22 cellular contexts compared by ENCODE assay signal in genomic region chr20:62742550-62742949, GRCh38. TPM values are rescaled to one million over a fixed set of nuclear protein-coding genes. Genes with fewer than 3 reads are reported as not detected.
DNase-seq lines count a peak whose midpoint lies in the region; ATAC-seq, FAIRE-seq and TF ChIP-seq lines count a peak whose summit lies in the region.
"Had no signal": no experiment of that assay in that cellular context is flagged by ENCODE, and none has a peak within 500 bp of the region (broad histone marks: within the 10 kb centered on the region; RNA-seq: fewer than 3 reads in every experiment).

No MANE protein-coding gene starts in this region.

- CTCF ChIA-PET in HCT116 (lab: Charles Lee) = no interaction called here

- H3K79me2 ChIP-seq in HCT116 (ENCODE audit: insufficient read depth, low read length) = peaks cover 85% of the 10 kb centered on the region

- POLR2A ChIA-PET in HCT116 (lab: Charles Lee) = no interaction called here

- H2AFZ ChIP-seq in HCT116 (ENCODE audit: low read depth, low read length, poor library complexity, severe bottlenecking) = no peak overlapping the region

- peak overlapping the region; percentile 100 for H3K27ac ChIP-seq in HCT116 (ENCODE audit: low read depth, low read length)
- no peak overlapping the region for H3K27ac ChIP-seq in kidney (ENCODE audit: low read depth in 2 of 2, low read length in 2 of 2)
- H3K27ac ChIP-seq: A549 had no signal

- intact Hi-C loops in cardiac septum (cut with DNase I) (no loop called here), left ventricle myocardium superior (cut with micrococcal nuclease) (no loop called here), HCT116 (cut with micrococcal nuclease) (no loop called here), kidney (cut with DNase I) (no loop called here)

- H3K9ac ChIP-seq in HCT116 (ENCODE audit: low read length) = peak overlapping the region; percentile 20; the same call in 1 of the 2 replicates
- no peak overlapping the region for H3K9ac ChIP-seq in kidney (ENCODE audit: low read length in 2 of 2)

- FAIRE-seq in kidney (lab: Jason Lieb, UNC) = no peak
- FAIRE-seq: A549, D721Med, GM18507 had no signal

- ATAC-seq in left ventricle myocardium superior (no peak), HCT116 (no peak), HG03045 (IDR thresholded peaks at IDR 0.05; ENCODE audit: unreplicated experiment) (no peak)
- ATAC-seq: A549, SK-N-SH treated with all-trans-retinoic acid at 6 μM for 48 hours had no signal

- TF ChIP-seq RAD21 in HCT116 (IDR thresholded peaks at IDR 0.05; ENCODE audit: low read depth) = no peak

- H3K4me3 ChIP-seq in HCT116 (replicated peaks in 1 of 2; ENCODE audit: low read depth in 1 of 2, low read length in 2 of 2) (no peak overlapping the region), kidney (ENCODE audit: low read length in 2 of 2) (no peak overlapping the region)
- H3K4me3 ChIP-seq: A549 had no signal

- H3K9me3 ChIP-seq in HCT116 (ENCODE audit: control insufficient read depth in 1 of 2, insufficient read depth in 1 of 2, low read depth in 1 of 2, low read length in 2 of 2) (no peaks in the 10 kb centered on the region), kidney (ENCODE audit: control insufficient read depth in 1 of 2, low read length in 2 of 2) (no peaks in the 10 kb centered on the region)
- H3K9me3 ChIP-seq: A549, BE2C had no signal

- TF ChIP-seq CTCF in HCT116 (IDR thresholded peaks at IDR 0.05 in 2 of 3, conservative IDR thresholded peaks at IDR 0.05 in 1 of 3; ENCODE audit: borderline replicate concordance in 1 of 3, insufficient read depth in 1 of 3, low read depth in 2 of 3, low read length in 2 of 3) (no peak), kidney (IDR thresholded peaks at IDR 0.05; ENCODE audit: borderline replicate concordance, extremely low read depth, insufficient read depth) (no peak)

- H3K4me1 ChIP-seq in HCT116 (ENCODE audit: control insufficient read depth in 1 of 2, insufficient read depth in 2 of 2, low read length in 2 of 2) (peaks cover 45 to 79% of the 10 kb centered on the region in 2 experiments), kidney (ENCODE audit: control insufficient read depth in 1 of 2, insufficient read depth in 1 of 2, low read depth in 1 of 2, low read length in 2 of 2) (no peaks in the 10 kb centered on the region)
- H3K4me1 ChIP-seq: BE2C had no signal

- peaks cover 7 to 63% of the 10 kb centered on the region in 2 experiments; a peak in 2 of 4 replicates for H3K36me3 ChIP-seq in HCT116 (ENCODE audit: control insufficient read depth in 1 of 2, insufficient read depth in 2 of 2, low read length in 2 of 2)
- H3K36me3 ChIP-seq in kidney (ENCODE audit: control insufficient read depth in 1 of 2, insufficient read depth in 2 of 2, low read length in 2 of 2) = no peaks in the 10 kb centered on the region
- H3K36me3 ChIP-seq: BE2C had no signal

- H3K4me2 ChIP-seq in HCT116 (ENCODE audit: low read length) = peak overlapping the region; percentile 77
- H3K4me2 ChIP-seq: A549 had no signal

- H4K20me1 ChIP-seq in HCT116 (ENCODE audit: insufficient read depth) = no peaks in the 10 kb centered on the region

- RAD21 ChIA-PET in HCT116 (lab: Charles Lee; ENCODE audit: low non-redundant PET in 1 of 2, low total read pairs in 2 of 2, uncharacterized antibody in 2 of 2, unreplicated experiment in 2 of 2) = no interaction called here

- no peaks in the 10 kb centered on the region for H3K27me3 ChIP-seq in HCT116 (ENCODE audit: insufficient read depth, low read length)
- H3K27me3 ChIP-seq: BE2C had no signal

- no TSS peak for BruUV-seq in HCT116 (replicated peaks; lab: Mats Ljungman, UMichigan)

- H3K9me2 ChIP-seq in HCT116 (ENCODE audit: insufficient read depth) = no peaks in the 10 kb centered on the region

- no peak for TF ChIP-seq POLR2A in HCT116 (IDR thresholded peaks at IDR 0.05; ENCODE audit: borderline replicate concordance, extremely low read depth, insufficient read depth, insufficient read length)

- DNase-seq in cardiac septum (ENCODE audit: low spot score) (peak; percentile 14), left ventricle myocardium superior (no peak), HCT116 (ENCODE audit: low read depth, low spot score) (no peak), kidney (peak; percentile 51), HCEC 1CT (no peak)
- DNase-seq in stimulated activated CD4-positive, alpha-beta T cell treated with anti-CD3 and anti-CD28 coated beads, Interleukin-15, amount 100 ng/mL, for 24 hours = no peak
- DNase-seq: BE2C, DMS53, GDM1, HFFc6, KBM-7, MM.1S, NCI-H1048, NCI-H1417 treated with DMSO at 0.1 percent for 48 hours, NCI-H187, NCI-H69 had no signal

TF ChIP-seq in HCT116, 20 proteins besides CTCF, POLR2A, EP300 and RAD21:
- no peak for TF ChIP-seq CEBPB (IDR thresholded peaks at IDR 0.05; ENCODE audit: low read depth)
- TF ChIP-seq SP1 (IDR thresholded peaks at IDR 0.05; ENCODE audit: low read depth) = no peak
- no peak for TF ChIP-seq ATF3 (IDR thresholded peaks at IDR 0.05)
- TF ChIP-seq EZH2phosphoT487 (IDR thresholded peaks at IDR 0.05; ENCODE audit: borderline replicate concordance) = no peak
- no peak for TF ChIP-seq SIN3A (IDR thresholded peaks at IDR 0.05; ENCODE audit: low read depth)
- no peak for TF ChIP-seq ZNF274 (IDR thresholded peaks at IDR 0.05; ENCODE audit: low read depth, low read length)
- TF ChIP-seq CBX3 (IDR thresholded peaks at IDR 0.05; ENCODE audit: low read depth) = no peak

RNA-seq across cellular contexts. Expression of gene NTSR1, which starts 33.9 kb away (rescaled TPM):
- 0.08 TPM for total RNA-seq in cardiac septum
- total RNA-seq in left ventricle myocardium superior = not detected
- total RNA-seq in HCT116 (2021; ENCODE audit: unreplicated experiment) = 187 TPM
- 139 and 172 TPM in 2 replicates for polyA plus RNA-seq in HCT116 (2012)
- total RNA-seq in kidney = 0.09 TPM
- polyA plus RNA-seq in kidney (ENCODE audit: insufficient read depth, low read depth, low replicate concordance) = not detected
- total RNA-seq: H4 had no signal

RNA-seq across cellular contexts. Expression of gene MRGBP, which starts 53.7 kb away (rescaled TPM):
- total RNA-seq in cardiac septum (7.9 TPM), left ventricle myocardium superior (11.1 TPM), HCT116 (2021; ENCODE audit: unreplicated experiment) (33.8 TPM), kidney (7.6 TPM)
- 28.7 and 30.0 TPM in 2 replicates for polyA plus RNA-seq in HCT116 (2012)
- 9.0 TPM for polyA plus RNA-seq in kidney (ENCODE audit: insufficient read depth, low read depth, low replicate concordance)

Comparison
In these comparisons a context has a peak if more than half of its experiments do, and no peak if none do; other contexts are left out.
1. DNase-seq: peak in cardiac septum (single experiment) and kidney (single experiment); none in left ventricle myocardium superior (single experiment), HCT116 (single experiment), stimulated activated CD4-positive, alpha-beta T cell treated with anti-CD3 and anti-CD28 coated beads, Interleukin-15, amount 100 ng/mL, for 24 hours (single experiment) and HCEC 1CT (single experiment).
2. RNA of gene NTSR1, which starts 33.9 kb away (total RNA-seq): 187 TPM in HCT116 (single experiment); 0.09 TPM in kidney (single experiment), 0.08 TPM in cardiac septum (single experiment) and not detected in left ventricle myocardium superior (single experiment); every median in the first group is over 100 times any median in the second.